ENCODE assay signal across 1 cellular context in genomic region chr9:108889649-108890067, GRCh38.
TF ChIP-seq lines count a peak whose summit lies in the region.

No MANE protein-coding gene starts in this region.

TF ChIP-seq in HepG2, 621 proteins besides CTCF, POLR2A, EP300 and RAD21 (continued from another document and continues in another):
- TF ChIP-seq TIGD3 (CRISPR knock-in tag; IDR thresholded peaks at IDR 0.05; ENCODE audit: borderline replicate concordance) (no peak), MXI1 (IDR thresholded peaks at IDR 0.05; ENCODE audit: borderline replicate concordance, low read depth, low read length) (no peak), ZNF749 (CRISPR knock-in tag; IDR thresholded peaks at IDR 0.05; ENCODE audit: borderline replicate concordance) (no peak), PTBP1 (IDR thresholded peaks at IDR 0.05; ENCODE audit: low read depth, low read length, poor library complexity, severe bottlenecking) (no peak), TBL1XR1 (IDR thresholded peaks at IDR 0.05; ENCODE audit: borderline replicate concordance, low read length, partially characterized antibody) (no peak), NR2C2 (CRISPR knock-in tag; IDR thresholded peaks at IDR 0.05; ENCODE audit: borderline replicate concordance) (peak; percentile 48; the same call in 1 of the 2 replicates), HDAC2 (CRISPR knock-in tag; IDR thresholded peaks at IDR 0.05) (peak; percentile 58), BHLHE40 (IDR thresholded peaks at IDR 0.05; ENCODE audit: low read length) (no peak), ZNF280D (CRISPR knock-in tag; IDR thresholded peaks at IDR 0.05) (0 out of 2 replicates have a peak, but pooled peaks have one; percentile 44), ZNF790 (CRISPR knock-in tag; IDR thresholded peaks at IDR 0.05; ENCODE audit: borderline replicate concordance) (no peak), ZC3H13 (CRISPR knock-in tag; IDR thresholded peaks at IDR 0.05) (no peak), PAX8 (CRISPR knock-in tag; IDR thresholded peaks at IDR 0.05; ENCODE audit: borderline replicate concordance) (no peak), ZSCAN12 (CRISPR knock-in tag; IDR thresholded peaks at IDR 0.05) (no peak), ZNF772 (CRISPR knock-in tag; IDR thresholded peaks at IDR 0.05) (no peak), ZNF282 (IDR thresholded peaks at IDR 0.05; ENCODE audit: partially characterized antibody) (no peak), CREBL2 (CRISPR knock-in tag; IDR thresholded peaks at IDR 0.05; ENCODE audit: borderline replicate concordance) (no peak), NFAT5 (CRISPR knock-in tag; IDR thresholded peaks at IDR 0.05) (no peak), MZF1 (CRISPR knock-in tag; IDR thresholded peaks at IDR 0.05; ENCODE audit: borderline replicate concordance) (no peak), NFIC (IDR thresholded peaks at IDR 0.05; ENCODE audit: low read length) (peak; percentile 79; the same call in 1 of the 2 replicates), ZNF180 (CRISPR knock-in tag; IDR thresholded peaks at IDR 0.05; ENCODE audit: borderline replicate concordance, low read depth) (no peak), MXD1 (CRISPR knock-in tag; IDR thresholded peaks at IDR 0.05) (no peak), NCOA1 (CRISPR knock-in tag; IDR thresholded peaks at IDR 0.05) (no peak), ADNP (CRISPR knock-in tag; IDR thresholded peaks at IDR 0.05) (no peak), FOXA1 (IDR thresholded peaks at IDR 0.05) (peak; percentile 32; the same call in 1 of the 2 replicates), FOXA1 (CRISPR knock-in tag; IDR thresholded peaks at IDR 0.05) (peak; percentile 82), ZNF839 (CRISPR knock-in tag; IDR thresholded peaks at IDR 0.05; ENCODE audit: borderline replicate concordance) (no peak), ZFX (CRISPR knock-in tag; IDR thresholded peaks at IDR 0.05; ENCODE audit: low read depth) (no peak), SNRNP70 (IDR thresholded peaks at IDR 0.05; ENCODE audit: low read depth, low read length) (no peak), PRDM4 (CRISPR knock-in tag; IDR thresholded peaks at IDR 0.05; ENCODE audit: borderline replicate concordance) (no peak), UBTF (CRISPR knock-in tag; IDR thresholded peaks at IDR 0.05) (no peak), PBX3 (CRISPR knock-in tag; IDR thresholded peaks at IDR 0.05; ENCODE audit: borderline replicate concordance) (no peak), BCL6 (CRISPR knock-in tag; IDR thresholded peaks at IDR 0.05) (no peak), RBM22 (optimal IDR thresholded peaks at IDR 0.05; ENCODE audit: low read length) (no peak), NFIB (CRISPR knock-in tag; IDR thresholded peaks at IDR 0.05; ENCODE audit: borderline replicate concordance) (no peak), ZNF605 (CRISPR knock-in tag; IDR thresholded peaks at IDR 0.05) (no peak), MXD4 (CRISPR knock-in tag; IDR thresholded peaks at IDR 0.05) (no peak), ZNF598 (CRISPR knock-in tag; IDR thresholded peaks at IDR 0.05; ENCODE audit: borderline replicate concordance) (no peak), POLR2AphosphoS2 (IDR thresholded peaks at IDR 0.05; ENCODE audit: low read depth, low read length) (no peak), JUND (CRISPR knock-in tag; IDR thresholded peaks at IDR 0.05) (no peak), ZNF850 (CRISPR knock-in tag; conservative IDR thresholded peaks at IDR 0.05) (no peak), THAP8 (CRISPR knock-in tag; IDR thresholded peaks at IDR 0.05; ENCODE audit: borderline replicate concordance) (no peak), ZNF260 (CRISPR knock-in tag; IDR thresholded peaks at IDR 0.05; ENCODE audit: borderline replicate concordance, low read depth) (no peak), HMGA1 (CRISPR knock-in tag; conservative IDR thresholded peaks at IDR 0.05) (no peak)
